Comparison of ENCODE assay signal across 22 cellular contexts in genomic region chr19:46573679-46574522, GRCh38. TPM values are rescaled to one million over a fixed set of nuclear protein-coding genes. Genes with fewer than 3 reads are reported as not detected.
DNase-seq lines count a peak whose midpoint lies in the region; ATAC-seq, FAIRE-seq and TF ChIP-seq lines count a peak whose summit lies in the region.
"Had no signal": no experiment of that assay in that cellular context is flagged by ENCODE, and none has a peak within 500 bp of the region (broad histone marks: within the 10 kb centered on the region; RNA-seq: fewer than 3 reads in every experiment).

No MANE protein-coding gene starts in this region.

- FAIRE-seq in K562 (lab: Jason Lieb, UNC), result no peak
- FAIRE-seq: bronchial epithelial cell, colon, RCC 7860 had no signal

- peak overlapping the region in 3 of 4 donors; percentile 16 to 60 (median 23) for H3K4me3 Mint-ChIP-seq in CD4-positive, CD25-positive, alpha-beta regulatory T cell
- no peak overlapping the region for H3K4me3 Mint-ChIP-seq in GM23338
- H3K4me3 Mint-ChIP-seq in naive thymus-derived CD8-positive, alpha-beta T cell, result peak overlapping the region in 7 of 10 donors; percentile 16 to 76 (median 59)
- H3K4me3 Mint-ChIP-seq: effector memory CD8-positive, alpha-beta T cell had no signal

- H3F3A ChIP-seq in GM23338 (replicated peaks; ENCODE audit: low read depth), result no peaks in the 10 kb centered on the region

- H3K27me3 ChIP-seq in CD4-positive, CD25-positive, alpha-beta regulatory T cell (ENCODE audit: control insufficient read depth, insufficient read depth, low read length), result no peaks in the 10 kb centered on the region
- no peaks in the 10 kb centered on the region for H3K27me3 ChIP-seq in GM23338 (ENCODE audit: insufficient read depth)
- no peaks in the 10 kb centered on the region for H3K27me3 ChIP-seq in K562 (ENCODE audit: control insufficient read depth in 2 of 2, insufficient read depth in 2 of 2, low read length in 2 of 2)
- H3K27me3 ChIP-seq: adrenal gland, esophagus muscularis mucosa, SJSA1, spleen had no signal

- no peak for DNase-seq in CD4-positive, CD25-positive, alpha-beta regulatory T cell
- DNase-seq in GM23338 (ENCODE audit: low spot score), result no peak
- DNase-seq in K562 (ENCODE audit: extremely low read depth in 1 of 4, low spot score in 3 of 4), result no peak
- no peak for DNase-seq in naive thymus-derived CD8-positive, alpha-beta T cell
- no peak for DNase-seq in amygdala (lab: John Stamatoyannopoulos, UW)
- DNase-seq in NCI-H510A (lab: John Stamatoyannopoulos, UW), result no peak
- DNase-seq: COR-L47; DMS79; effector memory CD8-positive, alpha-beta T cell; GF-D8; left cardiac atrium; NCI-H2171; NCI-H524 treated with DMSO at 0.1 percent for 48 hours; spleen had no signal

- no peaks in the 10 kb centered on the region for H3K9me3 ChIP-seq in CD4-positive, CD25-positive, alpha-beta regulatory T cell (ENCODE audit: control insufficient read depth in 2 of 2, low read length in 2 of 2)
- H3K9me3 ChIP-seq in K562 (replicated peaks; ENCODE audit: control insufficient read depth, insufficient read depth, low read depth, low read length), result no peaks in the 10 kb centered on the region
- H3K9me3 ChIP-seq: adrenal gland, esophagus muscularis mucosa, spleen had no signal

- intact Hi-C loops in K562 (cut with micrococcal nuclease), result no loop called here

- no peaks in the 10 kb centered on the region for H3K36me3 ChIP-seq in CD4-positive, CD25-positive, alpha-beta regulatory T cell (ENCODE audit: control insufficient read depth, insufficient read depth, low read length)
- no peaks in the 10 kb centered on the region for H3K36me3 ChIP-seq in GM23338 (ENCODE audit: insufficient read depth)
- H3K36me3 ChIP-seq in K562 (ENCODE audit: control insufficient read depth, insufficient read depth, low read length), result no peaks in the 10 kb centered on the region
- H3K36me3 ChIP-seq: adrenal gland, esophagus muscularis mucosa, SJSA1, spleen had no signal

- ATAC-seq in CD4-positive, CD25-positive, alpha-beta regulatory T cell (ENCODE audit: low read depth in 2 of 2), result no peak
- no peak for ATAC-seq in GM23338
- ATAC-seq in K562, result no peak
- ATAC-seq in naive thymus-derived CD8-positive, alpha-beta T cell, result no peak
- ATAC-seq in GM18870 (IDR thresholded peaks at IDR 0.05; ENCODE audit: unreplicated experiment), result no peak
- ATAC-seq: effector memory CD8-positive, alpha-beta T cell; left cardiac atrium had no signal

- no peaks in the 10 kb centered on the region for H3K27me3 Mint-ChIP-seq in CD4-positive, CD25-positive, alpha-beta regulatory T cell
- H3K27me3 Mint-ChIP-seq in GM23338 (ENCODE audit: insufficient read depth, low read depth, poor library complexity), result peaks cover 5% of the 10 kb centered on the region
- H3K27me3 Mint-ChIP-seq in naive thymus-derived CD8-positive, alpha-beta T cell, result peaks cover 0 to 3% (median 0%) of the 10 kb centered on the region in 5 donors

- H3K79me2 ChIP-seq in GM23338 (replicated peaks; ENCODE audit: insufficient read depth) (no peaks in the 10 kb centered on the region), K562 (ENCODE audit: control insufficient read depth, insufficient read depth, low read length) (no peaks in the 10 kb centered on the region)

- H3K4me1 ChIP-seq in CD4-positive, CD25-positive, alpha-beta regulatory T cell (ENCODE audit: control insufficient read depth, insufficient read depth, low read length, poor library complexity, severe bottlenecking), result peaks cover 10% of the 10 kb centered on the region
- no peaks in the 10 kb centered on the region; the same call in 1 of the 2 replicates for H3K4me1 ChIP-seq in GM23338 (ENCODE audit: insufficient read depth)
- H3K4me1 ChIP-seq in K562 (replicated peaks in 1 of 2; ENCODE audit: control insufficient read depth in 2 of 2, insufficient read depth in 2 of 2, low read length in 2 of 2), result peaks cover 6 to 13% of the 10 kb centered on the region in 2 experiments; a peak in 3 of 5 replicates
- H3K4me1 ChIP-seq: adrenal gland, esophagus muscularis mucosa had no signal

- WGBS in K562 (ENCODE audit: insufficient coverage, low coverage, missing lambda C conversion rate), result 31% methylated on average over 8 of the region's 8 CpGs

- in situ Hi-C loops in K562 (cut with MboI), result no loop called here

- H4K20me1 ChIP-seq in GM23338 (replicated peaks; ENCODE audit: insufficient read depth) (no peaks in the 10 kb centered on the region), K562 (replicated peaks; ENCODE audit: control insufficient read depth, insufficient read depth, low read length) (no peaks in the 10 kb centered on the region)

- peaks cover 0 to 2% (median 0%) of the 10 kb centered on the region in 7 donors for H3K9me3 Mint-ChIP-seq in CD4-positive, CD25-positive, alpha-beta regulatory T cell
- no peaks in the 10 kb centered on the region for H3K9me3 Mint-ChIP-seq in GM23338
- H3K9me3 Mint-ChIP-seq in naive thymus-derived CD8-positive, alpha-beta T cell, result no peaks in the 10 kb centered on the region
- H3K9me3 Mint-ChIP-seq: effector memory CD8-positive, alpha-beta T cell had no signal

- peaks cover 4% of the 10 kb centered on the region for H3K36me3 Mint-ChIP-seq in CD4-positive, CD25-positive, alpha-beta regulatory T cell
- no peaks in the 10 kb centered on the region for H3K36me3 Mint-ChIP-seq in GM23338 (ENCODE audit: low read depth)
- H3K36me3 Mint-ChIP-seq in naive thymus-derived CD8-positive, alpha-beta T cell, result peaks cover 0 to 2% (median 0%) of the 10 kb centered on the region in 3 donors

- no peak for TF ChIP-seq CTCF in GM23338 (conservative IDR thresholded peaks at IDR 0.05; ENCODE audit: low read depth in 2 of 2)
- TF ChIP-seq CTCF in K562 (IDR thresholded peaks at IDR 0.05 in 2 of 3, conservative IDR thresholded peaks at IDR 0.05 in 1 of 3; ENCODE audit: insufficient read depth in 2 of 3, low read depth in 1 of 3, low read length in 3 of 3), result no peak

- H3K9ac ChIP-seq in K562 (ENCODE audit: insufficient read depth in 1 of 2, low read depth in 2 of 2, low read length in 2 of 2), result peak overlapping the region in 1 of 2 experiments; percentile 41; a peak in 1 of 4 replicates
- H3K9ac ChIP-seq: KMS-11 had no signal

- peak overlapping the region; percentile 32; the same call in 1 of the 2 replicates for H2AFZ ChIP-seq in GM23338
- no peak overlapping the region for H2AFZ ChIP-seq in K562 (ENCODE audit: low read depth, low read length)

- no peak for TF ChIP-seq POLR2A in K562 (conservative IDR thresholded peaks at IDR 0.05)

- H3K27ac ChIP-seq in CD4-positive, CD25-positive, alpha-beta regulatory T cell (ENCODE audit: insufficient read depth, low read length, poor library complexity, severe bottlenecking), result no peak overlapping the region
- H3K27ac ChIP-seq in GM23338 (ENCODE audit: low read depth), result no peak overlapping the region
- H3K27ac ChIP-seq in K562 (ENCODE audit: extremely low read depth, low read depth, low read length), result no peak overlapping the region
- H3K27ac ChIP-seq: adrenal gland, esophagus muscularis mucosa, KMS-11, SJSA1, spleen had no signal

- peak overlapping the region in 2 of 3 donors; percentile 22 to 58 for H3K27ac Mint-ChIP-seq in CD4-positive, CD25-positive, alpha-beta regulatory T cell
- no peak overlapping the region for H3K27ac Mint-ChIP-seq in GM23338
- H3K27ac Mint-ChIP-seq in naive thymus-derived CD8-positive, alpha-beta T cell, result peak overlapping the region in 6 of 10 donors; percentile 11 to 89 (median 62)
- H3K27ac Mint-ChIP-seq: effector memory CD8-positive, alpha-beta T cell had no signal

- H3K9me2 ChIP-seq in GM23338 (ENCODE audit: insufficient read depth), result no peaks in the 10 kb centered on the region

- CTCF ChIA-PET in K562 (lab: Yijun Ruan, JAX; ENCODE audit: low intra/inter-chr PET ratio), result no interaction called here

- H3K9me1 ChIP-seq in K562 (ENCODE audit: control insufficient read depth, insufficient read depth, low read length), result no peaks in the 10 kb centered on the region

- no peak overlapping the region for H3K4me3 ChIP-seq in CD4-positive, CD25-positive, alpha-beta regulatory T cell (ENCODE audit: low read depth, low read length)
- H3K4me3 ChIP-seq in GM23338, result no peak overlapping the region
- H3K4me3 ChIP-seq in K562, result no peak overlapping the region
- H3K4me3 ChIP-seq: adrenal gland, esophagus muscularis mucosa, SJSA1, spleen had no signal

- TF ChIP-seq RAD21 in K562 (CRISPR knock-in tag; conservative IDR thresholded peaks at IDR 0.05 in 1 of 2, IDR thresholded peaks at IDR 0.05 in 1 of 2), result no peak

- no peak for TF ChIP-seq EP300 in K562 (IDR thresholded peaks at IDR 0.05; ENCODE audit: low read length)

- H3K4me1 Mint-ChIP-seq in CD4-positive, CD25-positive, alpha-beta regulatory T cell, result peaks cover 0 to 42% (median 11%) of the 10 kb centered on the region in 4 donors
- peaks cover 5% of the 10 kb centered on the region for H3K4me1 Mint-ChIP-seq in GM23338
- H3K4me1 Mint-ChIP-seq in naive thymus-derived CD8-positive, alpha-beta T cell, result peaks cover 17 to 30% (median 25%) of the 10 kb centered on the region in 4 donors

- no TSS peak for BruUV-seq in K562 (replicated peaks; lab: Mats Ljungman, UMichigan)

- POLR2A ChIA-PET in K562 (lab: Yijun Ruan, JAX), result no interaction called here
- POLR2A ChIA-PET in naive thymus-derived CD8-positive, alpha-beta T cell (lab: Charles Lee), result no interaction called here

- H3K4me2 ChIP-seq in GM23338, result no peak overlapping the region
- no peak overlapping the region for H3K4me2 ChIP-seq in K562 (ENCODE audit: insufficient read depth, low read length)
- H3K4me2 ChIP-seq: KMS-11 had no signal

RNA-seq across cellular contexts. Expression of gene CALM3, which starts 27.2 kb away (rescaled TPM):
- 286 TPM for total RNA-seq in CD4-positive, CD25-positive, alpha-beta regulatory T cell
- polyA plus RNA-seq in CD4-positive, CD25-positive, alpha-beta regulatory T cell, result 100 to 1,000 TPM; 207 to 361 (median 286) TPM
- 193 and 215 TPM in 2 replicates for total RNA-seq in GM23338 (2014; rRNA removed; shearing (Covaris generic))
- 143 and 148 TPM in 2 replicates for polyA plus RNA-seq in GM23338 (2016; fragmentation: Nextera tagmentation; extraction: Ambion mirVana)
- total RNA-seq in K562 (2011; cell fraction: chromatin; rRNA removed; ENCODE audit: low replicate concordance), result 68.2 and 118 TPM in 2 replicates
- total RNA-seq in K562 (2011; cell fraction: nucleolus; rRNA removed), result 47.8 and 53.5 TPM in 2 replicates
- total RNA-seq in K562 (2011; cell fraction: nucleoplasm; rRNA removed), result 91.9 and 153 TPM in 2 replicates
- 149 and 180 TPM in 2 replicates for total RNA-seq in K562 (2014; rRNA removed)
- 126 and 150 TPM in 2 replicates for total RNA-seq in K562 (2014; rRNA removed; fragmentation: Illumina TruSeq; extraction: Trizol)
- total RNA-seq in K562 (2015; rRNA removed; fragmentation: Illumina TruSeq; extraction: Trizol), result 154 and 156 TPM in 2 replicates
- 277 TPM in 2 replicates for total RNA-seq in K562 (2021)
- 255 and 327 TPM in 2 replicates for polyA plus RNA-seq in K562 (2011; rRNA removed)
- polyA plus RNA-seq in K562 (2011; cell fraction: cytosol; rRNA removed), result 230 and 235 TPM in 2 replicates
- polyA plus RNA-seq in K562 (2011; cell fraction: nucleus; rRNA removed), result 152 and 155 TPM in 2 replicates
- 203 and 388 TPM in 2 replicates for polyA plus RNA-seq in K562 (2012)
- 307 and 350 TPM in 2 replicates for polyA plus RNA-seq in K562 (2014; fragmentation: Illumina TruSeq; extraction: Trizol)
- 10 to 100 TPM; 34.6 to 40.2 TPM for polyA plus RNA-seq in K562 (2014; fragmentation: Nextera tagmentation; extraction: Ambion mirVana)
- 266 and 273 TPM in 2 replicates for polyA plus RNA-seq in K562 (2014; rRNA removed)
- 333 and 438 TPM in 2 replicates for polyA minus RNA-seq in K562 (2011; rRNA and poly(A)+ RNA removed)
- 82.3 and 91.6 TPM in 2 replicates for polyA minus RNA-seq in K562 (2011; cell fraction: cytosol; rRNA and poly(A)+ RNA removed)
- 20.3 and 36.9 TPM in 2 replicates for polyA minus RNA-seq in K562 (2011; cell fraction: nucleus; rRNA and poly(A)+ RNA removed)
- total RNA-seq in naive thymus-derived CD8-positive, alpha-beta T cell, result 100 to 1,000 TPM; 185 to 190 TPM
- 100 to 1,000 TPM; 188 to 221 (median 214) TPM for polyA plus RNA-seq in naive thymus-derived CD8-positive, alpha-beta T cell

RNA-seq across cellular contexts. Expression of gene PTGIR, which starts 51.0 kb away (rescaled TPM):
- 8.6 TPM for total RNA-seq in CD4-positive, CD25-positive, alpha-beta regulatory T cell
- polyA plus RNA-seq in CD4-positive, CD25-positive, alpha-beta regulatory T cell, result 10 to 100 TPM in 2 of 4 donors, 1 to 10 TPM in 1, under 1 TPM in 1; 0.31 to 16.8 (median 10.1) TPM
- not detected in 2 replicates for total RNA-seq in GM23338 (2014; rRNA removed; shearing (Covaris generic))
- polyA plus RNA-seq in GM23338 (2016; fragmentation: Nextera tagmentation; extraction: Ambion mirVana) (not detected in 2 replicates), K562 (2011; rRNA removed) (1.7 and 2.0 TPM in 2 replicates), K562 (2014; fragmentation: Illumina TruSeq; extraction: Trizol) (0.58 and 0.65 TPM in 2 replicates), K562 (2014; fragmentation: Nextera tagmentation; extraction: Ambion mirVana) (under 1 TPM in 1 of 2 experiments, not detected in 1; 0.11 TPM), K562 (2014; rRNA removed) (1.7 and 3.4 TPM in 2 replicates)
- 3.0 and 9.9 TPM in 2 replicates for total RNA-seq in K562 (2011; cell fraction: chromatin; rRNA removed; ENCODE audit: low replicate concordance)
- total RNA-seq in K562 (2011; cell fraction: nucleolus; rRNA removed), result 4.3 and 7.3 TPM in 2 replicates
- 3.1 and 3.6 TPM in 2 replicates for total RNA-seq in K562 (2011; cell fraction: nucleoplasm; rRNA removed)
- total RNA-seq in K562 (2014; rRNA removed) (0.61 and 1.5 TPM in 2 replicates), K562 (2014; rRNA removed; fragmentation: Illumina TruSeq; extraction: Trizol) (0.18 and 0.45 TPM in 2 replicates), K562 (2015; rRNA removed; fragmentation: Illumina TruSeq; extraction: Trizol) (0.30 and 0.36 TPM in 2 replicates), K562 (2021) (1.4 and 1.9 TPM in 2 replicates)
- polyA plus RNA-seq in K562 (2011; cell fraction: cytosol; rRNA removed), result 1.6 and 7.6 TPM in 2 replicates
- polyA plus RNA-seq in K562 (2011; cell fraction: nucleus; rRNA removed), result 3.7 and 12.1 TPM in 2 replicates
- polyA plus RNA-seq in K562 (2012), result 0.46 and 0.89 TPM in 2 replicates
- 0.24 and 0.35 TPM in 2 replicates for polyA minus RNA-seq in K562 (2011; rRNA and poly(A)+ RNA removed)
- 0.38 TPM in 1 of 2 replicates, not detected in the other for polyA minus RNA-seq in K562 (2011; cell fraction: cytosol; rRNA and poly(A)+ RNA removed)
- polyA minus RNA-seq in K562 (2011; cell fraction: nucleus; rRNA and poly(A)+ RNA removed), result 1.1 and 1.2 TPM in 2 replicates
- under 1 TPM in 1 of 2 experiments, not detected in 1; 0.25 TPM for total RNA-seq in naive thymus-derived CD8-positive, alpha-beta T cell
- polyA plus RNA-seq in naive thymus-derived CD8-positive, alpha-beta T cell, result 1 to 10 TPM in 1 of 3 donors, under 1 TPM in 2; 0.12 to 2.8 (median 0.55) TPM
- total RNA-seq: SJSA1 had no signal
